In genomic region chr11:27600656-27601055, GRCh38 we compare ENCODE assay signal across 23 cellular contexts.
A peak's percentile ranks its signal among the peaks of the same experiment; 100 is the strongest.
DNase-seq lines count a peak whose midpoint lies in the region; ATAC-seq and TF ChIP-seq lines count a peak whose summit lies in the region.
"Had no signal": no experiment of that assay in that cellular context is flagged by ENCODE, and none has a peak within 500 bp of the region (broad histone marks: within the 10 kb centered on the region; RNA-seq: fewer than 3 reads in every experiment).

No MANE protein-coding gene starts in this region.

- peak overlapping the region; percentile 92 for H2AFZ ChIP-seq in OCI-LY7 (ENCODE audit: low read length)

- no peak for ATAC-seq in HG03196 (IDR thresholded peaks at IDR 0.05; ENCODE audit: unreplicated experiment)
- ATAC-seq: CD8-positive, alpha-beta T cell; HepG2 had no signal

- CTCF ChIA-PET in OCI-LY7 (lab: Charles Lee; ENCODE audit: unreplicated experiment): interaction anchor here (0.6 to 1.2 kb wide), 2 partner anchors 17 to 1654 kb away, joined by 3 read pairs; no protein-coding TSS in a partner anchor

- no peaks in the 10 kb centered on the region for H3K27me3 ChIP-seq in Peyer's patch

- no peaks in the 10 kb centered on the region for H3K9me2 ChIP-seq in OCI-LY7 (ENCODE audit: insufficient read depth, low read length)

- H3K4me1 ChIP-seq in OCI-LY7 (ENCODE audit: insufficient read depth, low read length, poor library complexity, severe bottlenecking): peaks cover 39% of the 10 kb centered on the region
- no peaks in the 10 kb centered on the region for H3K4me1 ChIP-seq in Peyer's patch

- no peak for TF ChIP-seq CTCF in OCI-LY7 (conservative IDR thresholded peaks at IDR 0.05; ENCODE audit: low read length)
- TF ChIP-seq CTCF in epithelial cell of proximal tubule (conservative IDR thresholded peaks at IDR 0.05; ENCODE audit: low read depth, low read length): no peak
- TF ChIP-seq CTCF in Peyer's patch (IDR thresholded peaks at IDR 0.05): no peak

- DNase-seq in NCI-H82 (lab: John Stamatoyannopoulos, UW) (peak; percentile 5), NCI-H82 treated with DMSO at 0.1 percent for 48 hours (lab: John Stamatoyannopoulos, UW; ENCODE audit: unreplicated experiment) (no peak), OCI-LY7 (ENCODE audit: low spot score) (peak; percentile 36), epithelial cell of proximal tubule (ENCODE audit: low read depth) (peak; percentile 29), Peyer's patch (no peak)
- DNase-seq in activated CD8-positive, alpha-beta memory T cell treated with anti-CD3 and anti-CD28 coated beads for 24 hours: no peak
- DNase-seq: AML-193; C1 segment of cervical spinal cord; Calu3; CD8-positive, alpha-beta T cell; DMS53; GF-D8; KBM-7; NCI-H1105; NCI-H1694; NCI-H2081; NCI-H446; NCI-H748 treated with DMSO at 0.1 percent for 48 hours; Right ventricle myocardium superior; SW 1271; T-helper 2 cell had no signal

- H3K36me3 ChIP-seq in OCI-LY7 (ENCODE audit: insufficient read depth, low read length) (no peaks in the 10 kb centered on the region), Peyer's patch (no peaks in the 10 kb centered on the region)

- no peak for TF ChIP-seq POLR2A in Peyer's patch (IDR thresholded peaks at IDR 0.05)

- H3K27ac ChIP-seq in OCI-LY7 (ENCODE audit: low read depth, low read length, poor library complexity, severe bottlenecking) (peak overlapping the region; percentile 71), Peyer's patch (peak overlapping the region in 1 of 4 donors; percentile 25)

- no peaks in the 10 kb centered on the region for H4K20me1 ChIP-seq in OCI-LY7 (ENCODE audit: insufficient read depth, low read length)

- intact Hi-C loops in OCI-LY7 (cut with micrococcal nuclease; ENCODE audit: unreplicated experiment): loop anchor here (1.0 kb wide), 1 partner anchor 94 kb away; the partner anchor contains the start of gene LIN7C

- POLR2A ChIA-PET in OCI-LY7 (lab: Charles Lee): interaction anchor here (0.6 to 1.1 kb wide), 5 partner anchors 9 to 63 kb away, joined by 3 to 5 read pairs (median 3); no protein-coding TSS in a partner anchor

- H3K79me2 ChIP-seq in OCI-LY7 (ENCODE audit: insufficient read depth, low read depth, low read length): no peaks in the 10 kb centered on the region

- H3K4me3 ChIP-seq in OCI-LY7 (ENCODE audit: low read depth, low read length, poor library complexity, severe bottlenecking) (peak overlapping the region; percentile 27), epithelial cell of proximal tubule (ENCODE audit: low read depth, low read length) (no peak overlapping the region), Peyer's patch (no peak overlapping the region)

- H3K9me3 ChIP-seq in OCI-LY7 (ENCODE audit: low read length): no peaks in the 10 kb centered on the region
- H3K9me3 ChIP-seq in Peyer's patch: no peaks in the 10 kb centered on the region

- no TSS peak for BruUV-seq in OCI-LY7 (replicated peaks; lab: Mats Ljungman, UMichigan)

- peak overlapping the region; percentile 62 for H3K4me2 ChIP-seq in OCI-LY7 (ENCODE audit: low read length)

Comparison
In these comparisons a context has a peak if more than half of its experiments do, and no peak if none do; other contexts are left out.
1. DNase-seq: peak in NCI-H82 (single experiment), OCI-LY7 (single experiment) and epithelial cell of proximal tubule (single experiment); none in NCI-H82 treated with DMSO at 0.1 percent for 48 hours (single experiment), activated CD8-positive, alpha-beta memory T cell treated with anti-CD3 and anti-CD28 coated beads for 24 hours (single experiment) and Peyer's patch (0 of 3).